ENCODE assay signal across 19 cellular contexts in the genomic region with DNA sequence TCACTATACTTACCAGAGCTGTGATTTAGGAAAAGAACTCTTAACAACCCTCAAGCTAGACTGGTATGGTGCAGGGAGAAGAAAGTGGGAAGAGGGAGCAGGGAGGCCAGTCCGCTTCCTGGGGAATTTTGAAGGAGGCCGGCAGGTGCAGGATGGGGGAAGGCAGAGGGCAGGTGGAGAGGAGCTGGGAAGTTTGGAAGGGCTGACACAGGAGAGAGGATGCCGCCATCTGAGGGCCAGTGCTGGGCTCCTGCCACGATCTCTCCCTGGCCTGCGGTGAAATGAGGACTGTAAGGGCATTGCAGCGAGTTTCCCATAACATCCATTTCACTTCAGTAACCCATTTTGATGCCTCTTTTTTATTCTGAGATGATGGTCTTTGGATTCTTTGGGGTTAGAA. TPM values are rescaled to one million over a fixed set of nuclear protein-coding genes. Genes with fewer than 3 reads are reported as not detected.
"Had no signal": no experiment of that assay in that cellular context is flagged by ENCODE, and none has a peak within 500 bp of the region (broad histone marks: within the 10 kb centered on the region; RNA-seq: fewer than 3 reads in every experiment).

No MANE protein-coding gene starts in this region.

- H3K36me3 Mint-ChIP-seq: naive thymus-derived CD4-positive, alpha-beta T cell; stimulated activated memory B cell treated with anti-CD40 and anti-IgM and Interleukin-4, amounts not matched to agents 10 μg/mL and 1 μg/mL and 100 μg/mL, for 72 hours had no signal

- H3K36me3 ChIP-seq: pancreas, prostate gland, right lobe of liver, tibial artery, upper lobe of right lung, vagina had no signal

- DNase-seq: effector CD4-positive, alpha-beta T cell; endodermal cell; hippocampal formation; left colon; naive thymus-derived CD4-positive, alpha-beta T cell; nucleus accumbens; right lobe of liver; stimulated activated CD4-positive, alpha-beta T cell treated with anti-CD3 and anti-CD28 coated beads, Interleukin-15, amount 100 ng/mL, for 24 hours; stimulated activated CD4-positive, alpha-beta T cell treated with anti-CD3 and anti-CD28 coated beads, Interleukin-1b, Interleukin-23, amount 100 ng/mL, for 48 hours; stimulated activated CD4-positive, alpha-beta T cell treated with anti-CD3 and anti-CD28 coated beads, Interleukin-4, amount 100 ng/mL, for 24 hours; tibial artery; upper lobe of right lung had no signal

- H3K4me1 Mint-ChIP-seq: naive thymus-derived CD4-positive, alpha-beta T cell; stimulated activated memory B cell treated with anti-CD40 and anti-IgM and Interleukin-4, amounts not matched to agents 10 μg/mL and 1 μg/mL and 100 μg/mL, for 72 hours had no signal

- ATAC-seq: heart left ventricle; left colon; naive thymus-derived CD4-positive, alpha-beta T cell; pancreas; right lobe of liver; stimulated activated memory B cell treated with anti-CD40 and anti-IgM and Interleukin-4, amounts not matched to agents 10 μg/mL and 1 μg/mL and 100 μg/mL, for 72 hours; upper lobe of right lung had no signal

- H3K9me3 Mint-ChIP-seq: endodermal cell; stimulated activated memory B cell treated with anti-CD40 and anti-IgM and Interleukin-4, amounts not matched to agents 10 μg/mL and 1 μg/mL and 100 μg/mL, for 72 hours; stimulated activated naive CD8-positive, alpha-beta T cell treated with anti-CD3 and anti-CD28 coated beads, Interleukin-15, Interleukin-2, amounts not matched to agents 100 ng/mL and 50 ng/mL, for 24 hours had no signal

- H3K4me3 Mint-ChIP-seq: endodermal cell; naive thymus-derived CD4-positive, alpha-beta T cell; stimulated activated memory B cell treated with anti-CD40 and anti-IgM and Interleukin-4, amounts not matched to agents 10 μg/mL and 1 μg/mL and 100 μg/mL, for 72 hours; stimulated activated naive CD8-positive, alpha-beta T cell treated with anti-CD3 and anti-CD28 coated beads, Interleukin-15, Interleukin-2, amounts not matched to agents 100 ng/mL and 50 ng/mL, for 24 hours had no signal

- H3K4me3 ChIP-seq: coronary artery, heart left ventricle, pancreas, prostate gland, right lobe of liver, tibial artery, upper lobe of right lung, vagina had no signal

- H3K27ac Mint-ChIP-seq: endodermal cell; stimulated activated memory B cell treated with anti-CD40 and anti-IgM and Interleukin-4, amounts not matched to agents 10 μg/mL and 1 μg/mL and 100 μg/mL, for 72 hours; stimulated activated naive CD8-positive, alpha-beta T cell treated with anti-CD3 and anti-CD28 coated beads, Interleukin-15, Interleukin-2, amounts not matched to agents 100 ng/mL and 50 ng/mL, for 24 hours had no signal

- H3K27me3 ChIP-seq: heart left ventricle, pancreas, right lobe of liver, tibial artery, upper lobe of right lung, vagina had no signal

- H3K27ac ChIP-seq: coronary artery, pancreas, prostate gland, right lobe of liver, tibial artery, upper lobe of right lung, vagina had no signal

- H3K4me1 ChIP-seq: prostate gland had no signal

- H3K9me3 ChIP-seq: heart left ventricle, pancreas, prostate gland, right lobe of liver, tibial artery, upper lobe of right lung, vagina had no signal

RNA-seq across cellular contexts. Expression of gene DAB2IP, which starts 8.9 kb away (rescaled TPM):
- polyA plus RNA-seq: naive thymus-derived CD4-positive, alpha-beta T cell had no signal
